In genomic region chr3:31699309-31699953, GRCh38 we compare ENCODE assay signal across 15 cellular contexts.
A peak's percentile ranks its signal among the peaks of the same experiment; 100 is the strongest.
DNase-seq lines count a peak whose midpoint lies in the region; TF ChIP-seq lines count a peak whose summit lies in the region.
"Had no signal": no experiment of that assay in that cellular context is flagged by ENCODE, and none has a peak within 500 bp of the region (broad histone marks: within the 10 kb centered on the region; RNA-seq: fewer than 3 reads in every experiment).

No MANE protein-coding gene starts in this region.

- H3K27me3 ChIP-seq in GM23248 (replicated peaks; ENCODE audit: insufficient read depth) (no peaks in the 10 kb centered on the region), PC-9 (ENCODE audit: insufficient read depth, low read depth) (no peaks in the 10 kb centered on the region), SK-N-SH (ENCODE audit: insufficient read depth) (no peaks in the 10 kb centered on the region)
- H3K27me3 ChIP-seq: colonic mucosa had no signal

- in situ Hi-C loops in ACHN (cut with HindIII; ENCODE audit: low pct_ligation_motif_present, low pct_unique_long_range_greater_than_20kb, low sequenced_read_pairs) = no loop called here
- in situ Hi-C loops in GM23248 (cut with MboI) = no loop called here

- H2AFZ ChIP-seq in GM23248 (no peak overlapping the region), PC-9 (no peak overlapping the region), SK-N-SH (ENCODE audit: low read depth) (no peak overlapping the region)

- POLR2A ChIA-PET in PC-9 (lab: Charles Lee; ENCODE audit: unreplicated experiment) (no interaction called here), SK-N-SH (lab: Yijun Ruan, JAX) (no interaction called here)

- no peaks in the 10 kb centered on the region for H3K9me2 ChIP-seq in GM23248 (ENCODE audit: insufficient read depth)
- no peaks in the 10 kb centered on the region for H3K9me2 ChIP-seq in PC-9 (ENCODE audit: insufficient read depth)
- no peaks in the 10 kb centered on the region for H3K9me2 ChIP-seq in SK-N-SH

- H3K4me1 ChIP-seq in GM23248 (ENCODE audit: insufficient read depth) (peaks cover 4% of the 10 kb centered on the region), PC-9 (replicated peaks; ENCODE audit: insufficient read depth) (peaks cover 5% of the 10 kb centered on the region; the same call in 1 of the 2 replicates), SK-N-SH (ENCODE audit: control insufficient read depth in 1 of 2, insufficient read depth in 2 of 2, low read depth in 1 of 2, low read length in 1 of 2) (peaks cover 0 to 5% of the 10 kb centered on the region in 2 experiments; a peak in 2 of 4 replicates)
- H3K4me1 ChIP-seq: colonic mucosa had no signal

- H3K79me2 ChIP-seq in GM23248 (ENCODE audit: insufficient read depth) = no peaks in the 10 kb centered on the region
- H3K79me2 ChIP-seq in PC-9 (ENCODE audit: low read depth) = no peaks in the 10 kb centered on the region
- no peaks in the 10 kb centered on the region for H3K79me2 ChIP-seq in SK-N-SH (ENCODE audit: insufficient read depth)

- H3K36me3 ChIP-seq in GM23248 (ENCODE audit: low read depth) (no peaks in the 10 kb centered on the region), PC-9 (ENCODE audit: low read depth) (no peaks in the 10 kb centered on the region), SK-N-SH (replicated peaks in 1 of 2; ENCODE audit: control insufficient read depth in 1 of 2, insufficient read depth in 2 of 2, low read length in 1 of 2) (no peaks in the 10 kb centered on the region)
- H3K36me3 ChIP-seq: colonic mucosa had no signal

- no peak overlapping the region for H3K4me2 ChIP-seq in GM23248 (ENCODE audit: unreplicated experiment)
- no peak overlapping the region for H3K4me2 ChIP-seq in PC-9
- no peak overlapping the region for H3K4me2 ChIP-seq in SK-N-SH

- no peak for TF ChIP-seq RAD21 in SK-N-SH (IDR thresholded peaks at IDR 0.05; ENCODE audit: low read length)

- H3K9ac ChIP-seq in GM23248 (no peak overlapping the region), SK-N-SH (no peak overlapping the region)

- H4K20me1 ChIP-seq in GM23248 (ENCODE audit: insufficient read depth) = no peaks in the 10 kb centered on the region
- H4K20me1 ChIP-seq in PC-9 (ENCODE audit: insufficient read depth) = no peaks in the 10 kb centered on the region
- H4K20me1 ChIP-seq in SK-N-SH (ENCODE audit: insufficient read depth) = no peaks in the 10 kb centered on the region

- TF ChIP-seq CTCF in PC-9 (conservative IDR thresholded peaks at IDR 0.05) (no peak), SK-N-SH (IDR thresholded peaks at IDR 0.05) (no peak)

- no peaks in the 10 kb centered on the region for H3K9me3 ChIP-seq in GM23248 (ENCODE audit: low read depth)
- no peaks in the 10 kb centered on the region for H3K9me3 ChIP-seq in PC-9 (ENCODE audit: insufficient read depth, low read depth)
- H3K9me3 ChIP-seq in SK-N-SH = no peaks in the 10 kb centered on the region
- H3K9me3 ChIP-seq: colonic mucosa had no signal

- H3K4me3 ChIP-seq in GM23248 (no peak overlapping the region), PC-9 (no peak overlapping the region), SK-N-SH (ENCODE audit: low read depth in 2 of 2, low read length in 1 of 2) (no peak overlapping the region)
- H3K4me3 ChIP-seq: colonic mucosa had no signal

- CTCF ChIA-PET in PC-9 (lab: Charles Lee) = no interaction called here
- CTCF ChIA-PET in SK-N-SH (lab: Yijun Ruan, JAX) = no interaction called here

- DNase-seq in ACHN (peak; percentile 54), GM23248 (peak; percentile 34), PC-9 (peak; percentile 9 to 36), glomerular visceral epithelial cell (ENCODE audit: extremely low spot score) (peak; percentile 64), NCI-H146 treated with DMSO at 0.1 percent for 48 hours (lab: John Stamatoyannopoulos, UW; ENCODE audit: unreplicated experiment) (no peak), midbrain (lab: John Stamatoyannopoulos, UW) (no peak), SK-N-SH (no peak), NCI-H1694 treated with DMSO at 0.1 percent for 48 hours (lab: John Stamatoyannopoulos, UW) (no peak)
- DNase-seq: activated CD4-positive, alpha-beta T cell treated with anti-CD3 and anti-CD28 coated beads for 1 hour; activated naive CD8-positive, alpha-beta T cell treated with anti-CD3 and anti-CD28 coated beads, Interleukin-2, amount 50 U/mL, for 24 hours; colonic mucosa; NCI-H2081; posterior cingulate gyrus; stimulated activated CD4-positive, alpha-beta T cell treated with anti-CD3 and anti-CD28 coated beads, Interleukin-1b, Interleukin-23, amount 100 ng/mL, for 48 hours; SW 1271 had no signal

- 70 to 82% methylated on average over 6 of the region's 6 CpGs for WGBS in GM23248 (ENCODE audit: low coverage in 1 of 2, low lambda C conversion rate in 2 of 2, missing lambda C conversion rate in 2 of 2), 2 experiments
- WGBS in SK-N-SH (ENCODE audit: low lambda C conversion rate) = 49% methylated on average over 6 of the region's 6 CpGs

- intact Hi-C loops in PC-9 (cut with micrococcal nuclease; ENCODE audit: unreplicated experiment) = no loop called here

- no TSS peak for BruUV-seq in PC-9 (replicated peaks; lab: Mats Ljungman, UMichigan)

- H3F3A ChIP-seq in GM23248 (ENCODE audit: insufficient read depth) = peaks cover 5% of the 10 kb centered on the region
- H3F3A ChIP-seq in PC-9 (ENCODE audit: insufficient read depth, low read depth) = no peaks in the 10 kb centered on the region
- no peaks in the 10 kb centered on the region for H3F3A ChIP-seq in SK-N-SH (replicated peaks; ENCODE audit: insufficient read depth)

- H3K27ac ChIP-seq in GM23248 (no peak overlapping the region), PC-9 (no peak overlapping the region), SK-N-SH (ENCODE audit: low read depth in 2 of 2, low read length in 1 of 2) (no peak overlapping the region)
- H3K27ac ChIP-seq: colonic mucosa had no signal

- no peak for TF ChIP-seq EP300 in SK-N-SH (IDR thresholded peaks at IDR 0.05; ENCODE audit: borderline replicate concordance in 1 of 2, low read depth in 1 of 2, low read length in 1 of 2)

TF ChIP-seq in SK-N-SH, 30 proteins besides CTCF, POLR2A, EP300 and RAD21:
- TF ChIP-seq TEAD4 (IDR thresholded peaks at IDR 0.05; ENCODE audit: borderline replicate concordance, insufficient read depth) (no peak), GATA2 (CRISPR knock-in tag; IDR thresholded peaks at IDR 0.05) (no peak), EZH2phosphoT487 (IDR thresholded peaks at IDR 0.05; ENCODE audit: borderline replicate concordance, low read depth) (no peak), SMC3 (IDR thresholded peaks at IDR 0.05; ENCODE audit: low read depth, low read length) (no peak), FOXM1 (IDR thresholded peaks at IDR 0.05; ENCODE audit: low read depth) (no peak), FOSL2 (IDR thresholded peaks at IDR 0.05; ENCODE audit: borderline replicate concordance, low read depth) (no peak), IRF3 (IDR thresholded peaks at IDR 0.05; ENCODE audit: low read depth, low read length) (no peak), POLR2AphosphoS5 (IDR thresholded peaks at IDR 0.05; ENCODE audit: low read depth, low read length) (no peak), SIN3A (IDR thresholded peaks at IDR 0.05; ENCODE audit: borderline replicate concordance, low read depth, low read length) (no peak), RXRA (IDR thresholded peaks at IDR 0.05; ENCODE audit: borderline replicate concordance, low read depth) (no peak), TAF1 (IDR thresholded peaks at IDR 0.05; ENCODE audit: borderline replicate concordance, low read depth, low read length) (no peak), PBX3 (IDR thresholded peaks at IDR 0.05) (no peak), FOXJ3 (CRISPR knock-in tag; IDR thresholded peaks at IDR 0.05) (no peak)
TF ChIP-seq in SK-N-SH: peak in this region for 0.

Comparison
In these comparisons a context has a peak if more than half of its experiments do, and no peak if none do; other contexts are left out.
1. DNase-seq: peak in ACHN (single experiment), GM23248 (single experiment), PC-9 (2 of 2) and glomerular visceral epithelial cell (single experiment); none in NCI-H146 treated with DMSO at 0.1 percent for 48 hours (single experiment), midbrain (single experiment), SK-N-SH (single experiment) and NCI-H1694 treated with DMSO at 0.1 percent for 48 hours (single experiment).